22 cellular contexts compared by ENCODE assay signal in genomic region chr6:30847421-30847970, GRCh38. TPM values are rescaled to one million over a fixed set of nuclear protein-coding genes. Genes with fewer than 3 reads are reported as not detected.
A peak's percentile ranks its signal among the peaks of the same experiment; 100 is the strongest.
DNase-seq lines count a peak whose midpoint lies in the region; ATAC-seq and TF ChIP-seq lines count a peak whose summit lies in the region.
"Had no signal": no experiment of that assay in that cellular context is flagged by ENCODE, and none has a peak within 500 bp of the region (broad histone marks: within the 10 kb centered on the region; RNA-seq: fewer than 3 reads in every experiment).

No MANE protein-coding gene starts in this region.

- no peak overlapping the region for H3K4me3 ChIP-seq in BLaER1
- H3K4me3 ChIP-seq in trophoblast cell (ENCODE audit: low read depth, low read length): no peak overlapping the region
- no peak overlapping the region for H3K4me3 ChIP-seq in brain microvascular endothelial cell (ENCODE audit: low read depth, low read length)
- H3K4me3 ChIP-seq: PC-9, tibial artery had no signal

- no peak overlapping the region for H3K23ac ChIP-seq in trophoblast cell (ENCODE audit: low read length)

- H3K4me1 Mint-ChIP-seq in WTC11: peaks cover 67% of the 10 kb centered on the region

- peaks cover 76% of the 10 kb centered on the region for H3K36me3 Mint-ChIP-seq in WTC11

- H3K9me3 ChIP-seq in BLaER1: peaks cover 29% of the 10 kb centered on the region
- H3K9me3 ChIP-seq in trophoblast cell (ENCODE audit: insufficient read depth, low read depth, low read length): no peaks in the 10 kb centered on the region
- H3K9me3 ChIP-seq: tibial artery had no signal

- H3K27ac Mint-ChIP-seq in WTC11: peak overlapping the region; percentile 100
- H3K27ac Mint-ChIP-seq: natural killer cell; stimulated activated naive B cell treated with anti-CD40 and anti-IgM and Interleukin-4, amounts not matched to agents 10 μg/mL and 1 μg/mL and 100 μg/mL, for 72 hours had no signal

- H3K4me1 ChIP-seq in BLaER1: peaks cover 58% of the 10 kb centered on the region
- H3K4me1 ChIP-seq in trophoblast cell (ENCODE audit: control insufficient read depth in 1 of 2, insufficient read depth in 2 of 2, low read length in 2 of 2): peaks cover 25 to 26% of the 10 kb centered on the region in 2 experiments

- DNase-seq in WTC11 (ENCODE audit: low spot score): peak; percentile 47
- DNase-seq in islet precursor cell: peak; percentile 83
- peak; percentile 65 to 82 for DNase-seq in trophoblast cell
- DNase-seq in brain microvascular endothelial cell: no peak
- DNase-seq: activated CD4-positive, alpha-beta T cell treated with anti-CD3 and anti-CD28 coated beads for 1 hour; activated naive CD4-positive, alpha-beta T cell treated with anti-CD3 and anti-CD28 coated beads, Interleukin-2, amount 50 U/mL, for 16 hours; activated T-cell treated with anti-CD3 and anti-CD28 coated beads, Interleukin-2, amount 50 U/mL, for 72 hours; C1 segment of cervical spinal cord; effector CD8-positive, alpha-beta T cell; kidney glomerular epithelial cell; natural killer cell; NCI-H1930; NCI-H345; PC-9; SHP77 treated with DMSO at 0.1 percent for 48 hours; stimulated activated naive B cell treated with anti-CD40 and anti-IgM and Interleukin-4, amounts not matched to agents 10 μg/mL and 1 μg/mL and 100 μg/mL, for 72 hours; tibial artery had no signal

- H2AFZ ChIP-seq in trophoblast cell (ENCODE audit: insufficient read depth, low read length, poor library complexity): no peak overlapping the region
- H2AFZ ChIP-seq: PC-9 had no signal

- H4K20me1 ChIP-seq in BLaER1: no peaks in the 10 kb centered on the region

- H3K27ac ChIP-seq in BLaER1 (peak overlapping the region; percentile 35; the same call in 1 of the 2 replicates), trophoblast cell (ENCODE audit: low read depth, low read length) (peak overlapping the region; percentile 35), brain microvascular endothelial cell (no peak overlapping the region)
- H3K27ac ChIP-seq: KMS-11, PC-9, tibial artery had no signal

- in situ Hi-C loops in brain microvascular endothelial cell (cut with HindIII; ENCODE audit: low pct_ligation_motif_present, low sequenced_read_pairs): no loop called here

- peak overlapping the region; percentile 36 for H2BK120ac ChIP-seq in trophoblast cell (ENCODE audit: insufficient read depth, low read length, poor library complexity)

- WGBS in trophoblast cell (ENCODE audit: extremely low coverage, insufficient coverage, insufficient read length): no CpG with 5 or more reads among the region's 11 CpGs

- peak overlapping the region; percentile 50 for H2BK12ac ChIP-seq in trophoblast cell (ENCODE audit: low read length)

- H3K4me2 ChIP-seq in BLaER1 (peak overlapping the region; percentile 44), trophoblast cell (ENCODE audit: low read length) (peak overlapping the region; percentile 45)
- H3K4me2 ChIP-seq: KMS-11, PC-9 had no signal

- H3K36me3 ChIP-seq in BLaER1: peaks cover 9% of the 10 kb centered on the region; the same call in 1 of the 2 replicates
- no peaks in the 10 kb centered on the region for H3K36me3 ChIP-seq in trophoblast cell (ENCODE audit: control insufficient read depth in 1 of 2, insufficient read depth in 2 of 2, low read length in 2 of 2)
- H3K36me3 ChIP-seq in brain microvascular endothelial cell (replicated peaks): no peaks in the 10 kb centered on the region
- H3K36me3 ChIP-seq: tibial artery had no signal

- CTCF ChIA-PET in WTC11 (lab: Charles Lee): interaction anchor here (0.5 to 9.9 kb wide), 11 partner anchors 13 to 305 kb away, joined by 3 to 68 read pairs (median 3); no protein-coding TSS in a partner anchor

- no peak overlapping the region for H4K91ac ChIP-seq in trophoblast cell (ENCODE audit: low read depth, low read length)

- peak overlapping the region; percentile 60 for H2BK5ac ChIP-seq in trophoblast cell (ENCODE audit: low read depth, low read length, poor library complexity)

- peaks cover 40% of the 10 kb centered on the region for H3K9me3 Mint-ChIP-seq in WTC11
- H3K9me3 Mint-ChIP-seq: natural killer cell had no signal

- H4K8ac ChIP-seq in trophoblast cell (ENCODE audit: low read depth, low read length): no peak overlapping the region

- H3K79me2 ChIP-seq in trophoblast cell (ENCODE audit: control insufficient read depth, insufficient read depth, low read length, poor library complexity): peaks cover 2% of the 10 kb centered on the region

- no peak overlapping the region for H3K4ac ChIP-seq in trophoblast cell (ENCODE audit: low read depth, low read length)

- ATAC-seq in WTC11 (peak; percentile 57), HG03135 (IDR thresholded peaks at IDR 0.05; ENCODE audit: unreplicated experiment) (no peak), HG03045 (IDR thresholded peaks at IDR 0.05; ENCODE audit: unreplicated experiment) (no peak), GM18861 (IDR thresholded peaks at IDR 0.05; ENCODE audit: unreplicated experiment) (no peak)
- ATAC-seq: activated T-cell treated with anti-CD3 and anti-CD28 coated beads, Interleukin-2, amount 50 U/mL, for 72 hours; natural killer cell; stimulated activated naive B cell treated with anti-CD40 and anti-IgM and Interleukin-4, amounts not matched to agents 10 μg/mL and 1 μg/mL and 100 μg/mL, for 72 hours had no signal

- H3K18ac ChIP-seq in trophoblast cell (ENCODE audit: low read length): no peak overlapping the region

- no peak overlapping the region for H3K14ac ChIP-seq in trophoblast cell (ENCODE audit: low read length)

- no peak overlapping the region for H3K9ac ChIP-seq in BLaER1
- no peak overlapping the region for H3K9ac ChIP-seq in trophoblast cell (ENCODE audit: low read length)
- H3K9ac ChIP-seq: KMS-11 had no signal

- no peak overlapping the region for H4K12ac ChIP-seq in trophoblast cell (ENCODE audit: low read depth, low read length)

- TF ChIP-seq CTCF in WTC11 (IDR thresholded peaks at IDR 0.05): no peak
- TF ChIP-seq CTCF in brain microvascular endothelial cell (IDR thresholded peaks at IDR 0.05; ENCODE audit: low read depth, low read length, missing control alignments): no peak

- H3K4me3 Mint-ChIP-seq in WTC11: peak overlapping the region; percentile 83
- H3K4me3 Mint-ChIP-seq: activated T-cell treated with anti-CD3 and anti-CD28 coated beads, Interleukin-2, amount 50 U/mL, for 72 hours; natural killer cell; stimulated activated naive B cell treated with anti-CD40 and anti-IgM and Interleukin-4, amounts not matched to agents 10 μg/mL and 1 μg/mL and 100 μg/mL, for 72 hours had no signal

- peaks cover 11% of the 10 kb centered on the region for H3K27me3 Mint-ChIP-seq in WTC11 (ENCODE audit: low read depth)

- POLR2A ChIA-PET in WTC11 (lab: Charles Lee): interaction anchor here (0.6 to 1.1 kb wide), 4 partner anchors 11 to 176 kb away, joined by 3 to 6 read pairs (median 4); no protein-coding TSS in a partner anchor

- H3K79me1 ChIP-seq in trophoblast cell (ENCODE audit: low read length): peaks cover 14% of the 10 kb centered on the region

- H2AK5ac ChIP-seq in trophoblast cell (ENCODE audit: low read length): no peak overlapping the region

- H3K27me3 ChIP-seq in BLaER1 (no peaks in the 10 kb centered on the region), trophoblast cell (ENCODE audit: insufficient read depth, low read length) (no peaks in the 10 kb centered on the region), brain microvascular endothelial cell (replicated peaks) (no peaks in the 10 kb centered on the region)
- H3K27me3 ChIP-seq: tibial artery had no signal

TF ChIP-seq in WTC11, 78 proteins besides CTCF, POLR2A, EP300 and RAD21 (continues in another document):
- TF ChIP-seq NFATC4 (CRISPR knock-in tag; IDR thresholded peaks at IDR 0.05) (peak; percentile 79; the same call in 1 of the 2 replicates), ZNF532 (CRISPR knock-in tag; IDR thresholded peaks at IDR 0.05; ENCODE audit: borderline replicate concordance) (0 out of 2 replicates have a peak, but pooled peaks have one; percentile 61), NFE2L1 (CRISPR knock-in tag; IDR thresholded peaks at IDR 0.05) (no peak)

RNA-seq across cellular contexts. Expression of gene DDR1, which starts 36.8 kb away (rescaled TPM):
- 195 to 230 TPM (median 203 TPM) in 3 replicates for total RNA-seq in WTC11 (2021)
- polyA plus RNA-seq in trophoblast cell (2013): 137 and 142 TPM in 2 replicates
